ENCODE assay signal across 7 cellular contexts in the genomic region with DNA sequence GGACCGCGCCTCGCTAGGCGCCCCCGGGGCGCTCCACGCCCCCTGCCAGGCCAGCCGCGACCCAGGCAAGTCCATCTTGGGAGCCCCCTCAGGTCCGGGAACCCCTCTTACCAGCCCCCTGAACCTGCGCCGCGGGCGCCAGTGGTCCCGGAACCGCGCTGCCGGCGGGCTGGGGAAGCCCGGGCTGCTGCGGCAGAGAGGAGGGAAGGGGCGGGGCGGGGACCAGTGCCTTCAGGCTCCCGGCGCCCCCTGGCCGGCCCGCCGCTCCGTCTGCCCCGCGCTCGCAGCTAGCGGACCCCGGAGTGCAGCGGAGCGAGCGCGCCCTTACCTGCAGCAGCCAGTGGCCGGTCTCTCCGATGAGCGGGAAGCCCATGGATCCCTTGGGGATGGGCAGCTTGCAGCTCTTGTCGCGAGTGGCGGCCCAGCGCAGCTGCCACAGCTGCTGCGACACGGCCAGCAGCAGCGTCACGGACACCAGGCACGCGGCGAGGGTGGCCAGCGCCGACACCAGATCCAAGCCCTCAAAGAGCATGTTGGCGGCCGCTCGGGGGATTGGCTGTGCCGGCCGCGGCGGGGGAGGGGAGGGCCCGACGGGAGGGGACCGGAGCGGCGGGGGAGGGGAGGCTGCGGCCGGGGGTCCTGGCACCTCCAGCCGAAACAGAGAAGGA. TPM values are rescaled to one million over a fixed set of nuclear protein-coding genes. Genes with fewer than 3 reads are reported as not detected.
DNase-seq lines count a peak whose midpoint lies in the region; TF ChIP-seq lines count a peak whose summit lies in the region.

A gene with protein sequence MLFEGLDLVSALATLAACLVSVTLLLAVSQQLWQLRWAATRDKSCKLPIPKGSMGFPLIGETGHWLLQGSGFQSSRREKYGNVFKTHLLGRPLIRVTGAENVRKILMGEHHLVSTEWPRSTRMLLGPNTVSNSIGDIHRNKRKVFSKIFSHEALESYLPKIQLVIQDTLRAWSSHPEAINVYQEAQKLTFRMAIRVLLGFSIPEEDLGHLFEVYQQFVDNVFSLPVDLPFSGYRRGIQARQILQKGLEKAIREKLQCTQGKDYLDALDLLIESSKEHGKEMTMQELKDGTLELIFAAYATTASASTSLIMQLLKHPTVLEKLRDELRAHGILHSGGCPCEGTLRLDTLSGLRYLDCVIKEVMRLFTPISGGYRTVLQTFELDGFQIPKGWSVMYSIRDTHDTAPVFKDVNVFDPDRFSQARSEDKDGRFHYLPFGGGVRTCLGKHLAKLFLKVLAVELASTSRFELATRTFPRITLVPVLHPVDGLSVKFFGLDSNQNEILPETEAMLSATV (minus strand): TSS at position 560 of the 668 bp plus-strand sequence. CDS start 28 bp downstream, at position 532.

- H3K27me3 Mint-ChIP-seq in HFFc6 (ENCODE audit: insufficient read depth), result peaks cover 47% of the 10 kb centered on the region
- peaks cover 68% of the 10 kb centered on the region for H3K27me3 Mint-ChIP-seq in activated CD4-positive, alpha-beta memory T cell treated with anti-CD3 and anti-CD28 coated beads, Interleukin-2, amount 10 ng/mL, durations not matched to agents 7 days and 5 days

- H3K36me3 ChIP-seq in parathyroid adenoma (ENCODE audit: control insufficient read depth, insufficient read depth, low read length) (no peaks in the 10 kb centered on the region), Karpas-422 (ENCODE audit: insufficient read depth, low read length) (no peaks in the 10 kb centered on the region)

- H3K27ac ChIP-seq in parathyroid adenoma, result no peak within 1 kb of the TSS
- no peak within 1 kb of the TSS for H3K27ac ChIP-seq in Karpas-422 (ENCODE audit: low read length)

- H3K27ac Mint-ChIP-seq in HFFc6, result no peak within 1 kb of the TSS
- H3K27ac Mint-ChIP-seq in activated CD4-positive, alpha-beta memory T cell treated with anti-CD3 and anti-CD28 coated beads, Interleukin-2, amount 10 ng/mL, durations not matched to agents 7 days and 5 days, result peak within 1 kb of the TSS; percentile 55

- H3K9me3 Mint-ChIP-seq in HFFc6, result no peaks in the 10 kb centered on the region; the same call in 1 of the 2 replicates
- H3K9me3 Mint-ChIP-seq in activated CD4-positive, alpha-beta memory T cell treated with anti-CD3 and anti-CD28 coated beads, Interleukin-2, amount 10 ng/mL, durations not matched to agents 7 days and 5 days, result no peaks in the 10 kb centered on the region

- H4K20me1 ChIP-seq in Karpas-422 (ENCODE audit: insufficient read depth, low read depth, low read length), result no peaks in the 10 kb centered on the region

- peak within 1 kb of the TSS; percentile 40 for H2AFZ ChIP-seq in parathyroid adenoma
- H2AFZ ChIP-seq in Karpas-422 (ENCODE audit: low read length), result no peak within 1 kb of the TSS

- POLR2A ChIA-PET in activated CD4-positive, alpha-beta memory T cell treated with anti-CD3 and anti-CD28 coated beads, Interleukin-2, amount 10 ng/mL, durations not matched to agents 7 days and 5 days (lab: Charles Lee), result no interaction called here

- H3K4me3 ChIP-seq in parathyroid adenoma (ENCODE audit: low read depth, low read length) (peak within 1 kb of the TSS; percentile 61), Karpas-422 (ENCODE audit: low read length) (no peak within 1 kb of the TSS)

- H3K79me2 ChIP-seq in parathyroid adenoma (no peaks in the 10 kb centered on the region), Karpas-422 (ENCODE audit: low read length) (no peaks in the 10 kb centered on the region)

- H3K4me1 Mint-ChIP-seq in HFFc6 (ENCODE audit: low read depth), result peaks cover 35% of the 10 kb centered on the region
- H3K4me1 Mint-ChIP-seq in activated CD4-positive, alpha-beta memory T cell treated with anti-CD3 and anti-CD28 coated beads, Interleukin-2, amount 10 ng/mL, durations not matched to agents 7 days and 5 days, result peaks cover 34% of the 10 kb centered on the region

- H3K27me3 ChIP-seq in parathyroid adenoma (ENCODE audit: control insufficient read depth, insufficient read depth, low read length) (peaks cover 11% of the 10 kb centered on the region), Karpas-422 (ENCODE audit: low read length) (no peaks in the 10 kb centered on the region)

- H3K4me1 ChIP-seq in parathyroid adenoma (peaks cover 9% of the 10 kb centered on the region), Karpas-422 (ENCODE audit: low read length) (no peaks in the 10 kb centered on the region)

- peak within 1 kb of the TSS; percentile 75 for H3K4me3 Mint-ChIP-seq in HFFc6
- peak within 1 kb of the TSS; percentile 61 for H3K4me3 Mint-ChIP-seq in activated CD4-positive, alpha-beta memory T cell treated with anti-CD3 and anti-CD28 coated beads, Interleukin-2, amount 10 ng/mL, durations not matched to agents 7 days and 5 days

- H3K9ac ChIP-seq in parathyroid adenoma, result no peak within 1 kb of the TSS
- H3K9ac ChIP-seq in Karpas-422 (ENCODE audit: low read length), result no peak within 1 kb of the TSS

- no peaks in the 10 kb centered on the region for H3K9me2 ChIP-seq in Karpas-422 (replicated peaks; ENCODE audit: insufficient read depth, low read length)

- H3K9me3 ChIP-seq in parathyroid adenoma (ENCODE audit: control insufficient read depth, low read length) (no peaks in the 10 kb centered on the region), Karpas-422 (ENCODE audit: low read length) (peaks cover 14% of the 10 kb centered on the region; the same call in 1 of the 2 replicates)

- H3K4me2 ChIP-seq in parathyroid adenoma (ENCODE audit: low read length), result peak within 1 kb of the TSS; percentile 75
- H3K4me2 ChIP-seq in Karpas-422 (ENCODE audit: low read depth, low read length, poor library complexity, severe bottlenecking), result no peak within 1 kb of the TSS

- CTCF ChIA-PET in activated CD4-positive, alpha-beta memory T cell treated with anti-CD3 and anti-CD28 coated beads, Interleukin-2, amount 10 ng/mL, durations not matched to agents 7 days and 5 days (lab: Charles Lee), result interaction anchor here (1.5 kb wide), 1 partner anchor 224 kb away, joined by 3 read pairs; no protein-coding TSS in a partner anchor

- intact Hi-C loops in head of caudate nucleus (cut with DNase I), result loop anchor here (10.0 kb wide), 1 partner anchor 597 kb away; no protein-coding TSS in a partner anchor

- DNase-seq in HFFc6, result no peak
- DNase-seq in activated CD4-positive, alpha-beta memory T cell treated with anti-CD3 and anti-CD28 coated beads, Interleukin-2, amount 10 ng/mL, durations not matched to agents 7 days and 5 days, result peak; percentile 11
- DNase-seq in head of caudate nucleus, result peak in 35 of 42 donors; percentile 9 to 82 (median 56)
- no peak for DNase-seq in pons (ENCODE audit: low spot score)
- no peak for DNase-seq in Karpas-422
- no peak for DNase-seq in stimulated activated CD4-positive, alpha-beta T cell treated with anti-CD3 and anti-CD28 coated beads, Interleukin-12 subunit alpha, Interleukin-12 subunit beta, amount 100 ng/mL, for 4 hours

- peaks cover 5% of the 10 kb centered on the region; the same call in 1 of the 2 replicates for H3K36me3 Mint-ChIP-seq in HFFc6 (ENCODE audit: low read depth)
- H3K36me3 Mint-ChIP-seq in activated CD4-positive, alpha-beta memory T cell treated with anti-CD3 and anti-CD28 coated beads, Interleukin-2, amount 10 ng/mL, durations not matched to agents 7 days and 5 days (ENCODE audit: low read depth), result peaks cover 6% of the 10 kb centered on the region

- TF ChIP-seq CTCF in HFFc6 (IDR thresholded peaks at IDR 0.05), result no peak
- no peak for TF ChIP-seq CTCF in parathyroid adenoma (IDR thresholded peaks at IDR 0.05)

RNA-seq across cellular contexts. Expression of the gene that starts here (rescaled TPM):
- under 1 TPM in 5 of 6 experiments, not detected in 1; 0.05 to 0.66 (median 0.14) TPM for total RNA-seq in HFFc6 (2021; fragmentation: NEBNext Ultra II Directional; extraction: Animal tissue kit (Norgen Biotek cat#: 25700))
- total RNA-seq in activated CD4-positive, alpha-beta memory T cell treated with anti-CD3 and anti-CD28 coated beads, Interleukin-2, amount 10 ng/mL, durations not matched to agents 7 days and 5 days, result not detected
- not detected in 2 replicates for total RNA-seq in Karpas-422 (2014; rRNA removed; shearing (Covaris generic); ENCODE audit: low replicate concordance)

Comparison
In these comparisons a context has a peak if more than half of its experiments do, and no peak if none do; other contexts are left out.
1. Peak in DNase-seq in activated CD4-positive, alpha-beta memory T cell treated with anti-CD3 and anti-CD28 coated beads, Interleukin-2, amount 10 ng/mL, durations not matched to agents 7 days and 5 days; RNA of the gene not detected or under 1 TPM.
2. DNase-seq: peak in head of caudate nucleus (35 of 42); none in HFFc6 (single experiment), pons (single experiment), Karpas-422 (single experiment) and stimulated activated CD4-positive, alpha-beta T cell treated with anti-CD3 and anti-CD28 coated beads, Interleukin-12 subunit alpha, Interleukin-12 subunit beta, amount 100 ng/mL, for 4 hours (single experiment).